ENCODE assay signal across 19 cellular contexts in the genomic region with DNA sequence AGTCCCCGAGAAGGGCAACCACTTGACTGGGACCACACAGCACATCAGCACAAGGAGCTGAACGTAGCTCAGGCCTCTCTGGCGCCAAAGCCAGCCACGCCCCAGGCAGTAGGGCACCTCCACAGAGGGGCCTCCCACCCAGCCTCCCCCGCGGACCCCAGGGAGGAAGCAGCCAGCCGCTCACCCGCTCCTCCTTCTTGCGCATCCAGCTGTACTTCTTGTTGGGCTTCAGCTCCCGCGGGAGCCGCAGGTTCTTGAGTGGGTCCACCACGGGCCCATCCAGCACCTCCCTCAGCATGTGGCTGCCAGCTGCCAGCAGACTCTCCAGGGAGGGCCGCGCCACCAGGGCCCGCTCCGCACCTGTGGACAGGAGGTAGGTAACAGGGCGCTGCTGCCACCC.
DNase-seq lines count a peak whose midpoint lies in the region; ATAC-seq, FAIRE-seq and TF ChIP-seq lines count a peak whose summit lies in the region.
"Had no signal": no experiment of that assay in that cellular context is flagged by ENCODE, and none has a peak within 500 bp of the region (broad histone marks: within the 10 kb centered on the region; RNA-seq: fewer than 3 reads in every experiment).

No MANE protein-coding gene starts in this region.

- DNase-seq in NCI-H1436 (lab: John Stamatoyannopoulos, UW) (peak; percentile 0), NCI-H1436 treated with DMSO at 0.1 percent for 48 hours (lab: John Stamatoyannopoulos, UW) (no peak), HTR-8/SVneo (ENCODE audit: insufficient read length, low spot score) (no peak), NCI-H1417 (lab: John Stamatoyannopoulos, UW) (no peak), GM10248 (ENCODE audit: extremely low spot score) (no peak)
- DNase-seq: C1 segment of cervical spinal cord; Calu3; CD4-positive, alpha-beta T cell; DMS 273 treated with DMSO at 0.1 percent for 48 hours; GOT3; IMR-90; KBM-7 had no signal

- H3K36me3 ChIP-seq in muscle layer of colon (ENCODE audit: insufficient read depth, low read length): peaks cover 46% of the 10 kb centered on the region

- H3K27me3 ChIP-seq in muscle layer of colon (ENCODE audit: control insufficient read depth in 1 of 2, insufficient read depth in 2 of 2, low read length in 2 of 2): no peaks in the 10 kb centered on the region

- POLR2A ChIA-PET in GM10248 (lab: Yijun Ruan, JAX): no interaction called here

- CTCF ChIA-PET in GM10248 (lab: Yijun Ruan, JAX): interaction anchor here (1.3 to 5.8 kb wide), 4 partner anchors 7 to 95 kb away, joined by 3 to 71 read pairs (median 41); no protein-coding TSS in a partner anchor

- H3K9me3 ChIP-seq in muscle layer of colon (ENCODE audit: low read length): no peaks in the 10 kb centered on the region

- H3K27ac ChIP-seq in muscle layer of colon (ENCODE audit: low read depth, low read length): peak overlapping the region; percentile 2
- H3K27ac ChIP-seq: 22Rv1, HL-60 had no signal

- no peak for TF ChIP-seq CTCF in GM10248 (IDR thresholded peaks at IDR 0.05; ENCODE audit: control extremely low read depth, extremely low read depth, low read depth, missing control alignments)

- ATAC-seq in GM21526 (IDR thresholded peaks at IDR 0.05; ENCODE audit: low FRiP score, unreplicated experiment): no peak
- ATAC-seq: GM12878, HCT116 had no signal

- H3K9ac ChIP-seq in muscle layer of colon (ENCODE audit: low read length): no peak overlapping the region

- H3K4me3 ChIP-seq in muscle layer of colon (ENCODE audit: low read depth in 1 of 2, low read length in 2 of 2): no peak overlapping the region
- H3K4me3 ChIP-seq: GM12878 had no signal

- H3K4me1 ChIP-seq in muscle layer of colon (ENCODE audit: insufficient read depth, low read length): peaks cover 35% of the 10 kb centered on the region

- FAIRE-seq in HTR-8/SVneo (lab: Jason Lieb, UNC): peak; percentile 46
- FAIRE-seq: GM12878, GM18507 had no signal
